ENCODE assay signal across 15 cellular contexts in genomic region chr7:139697031-139697430, GRCh38.
A peak's percentile ranks its signal among the peaks of the same experiment; 100 is the strongest.
DNase-seq lines count a peak whose midpoint lies in the region; ATAC-seq and TF ChIP-seq lines count a peak whose summit lies in the region.
"Had no signal": no experiment of that assay in that cellular context is flagged by ENCODE, and none has a peak within 500 bp of the region (broad histone marks: within the 10 kb centered on the region; RNA-seq: fewer than 3 reads in every experiment).

No MANE protein-coding gene starts in this region.

- TF ChIP-seq CTCF in dorsolateral prefrontal cortex (IDR thresholded peaks at IDR 0.05 in 54 of 56, conservative IDR thresholded peaks at IDR 0.05 in 2 of 56; ENCODE audit: low read depth in 1 of 56, partially characterized antibody in 56 of 56) (no peak), stomach (IDR thresholded peaks at IDR 0.05) (no peak)

- H3K27me3 ChIP-seq in dorsolateral prefrontal cortex (no peaks in the 10 kb centered on the region), stomach (no peaks in the 10 kb centered on the region)
- H3K27me3 ChIP-seq: esophagus squamous epithelium had no signal

- H3K4me1 Mint-ChIP-seq in activated T-cell treated with anti-CD3 and anti-CD28 coated beads, Interleukin-2, amount 50 U/mL, for 24 hours (ENCODE audit: low read depth): peaks cover 47% of the 10 kb centered on the region

- intact Hi-C loops in dorsolateral prefrontal cortex (cut with DNase I) (no loop called here), stomach (cut with DNase I; ENCODE audit: low total_unique reads) (no loop called here)

- WGBS in stomach, 5 donors: 38 to 65% (median 53%) methylated on average over 8 of the region's 8 CpGs

- peak overlapping the region; percentile 80 for H3K27ac Mint-ChIP-seq in activated T-cell treated with anti-CD3 and anti-CD28 coated beads, Interleukin-2, amount 50 U/mL, for 24 hours
- H3K27ac Mint-ChIP-seq: activated CD8-positive, alpha-beta memory T cell treated with anti-CD3 and anti-CD28 coated beads, Interleukin-2, amount 10 ng/mL, durations not matched to agents 7 days and 5 days had no signal

- TF ChIP-seq EP300 in stomach (IDR thresholded peaks at IDR 0.05): no peak

- no peak for DNase-seq in activated T-cell treated with anti-CD3 and anti-CD28 coated beads, Interleukin-2, amount 50 U/mL, for 24 hours
- no peak for DNase-seq in activated T-cell treated with anti-CD3 and anti-CD28 coated beads for 4 hours
- DNase-seq in NCI-H2196 treated with DMSO at 0.1 percent for 48 hours (lab: John Stamatoyannopoulos, UW; ENCODE audit: unreplicated experiment): peak; percentile 30
- DNase-seq in dorsolateral prefrontal cortex: no peak
- peak; percentile 57 for DNase-seq in stomach
- DNase-seq in GF-D8 (lab: John Stamatoyannopoulos, UW): no peak
- DNase-seq: activated CD8-positive, alpha-beta memory T cell treated with anti-CD3 and anti-CD28 coated beads, Interleukin-2, amount 10 ng/mL, durations not matched to agents 7 days and 5 days; esophagus squamous epithelium; hypothalamus; Karpas-422; NCI-H446 treated with DMSO at 0.1 percent for 48 hours; Right ventricle myocardium superior had no signal

- H3K27me3 Mint-ChIP-seq in activated T-cell treated with anti-CD3 and anti-CD28 coated beads, Interleukin-2, amount 50 U/mL, for 24 hours: no peaks in the 10 kb centered on the region
- H3K27me3 Mint-ChIP-seq: activated CD8-positive, alpha-beta memory T cell treated with anti-CD3 and anti-CD28 coated beads, Interleukin-2, amount 10 ng/mL, durations not matched to agents 7 days and 5 days had no signal

- peaks cover 64% of the 10 kb centered on the region for H3K36me3 Mint-ChIP-seq in activated T-cell treated with anti-CD3 and anti-CD28 coated beads, Interleukin-2, amount 50 U/mL, for 24 hours (ENCODE audit: low read depth)

- no peaks in the 10 kb centered on the region for H3K9me3 ChIP-seq in stomach
- H3K9me3 ChIP-seq: esophagus squamous epithelium had no signal

- H3K4me3 Mint-ChIP-seq in activated T-cell treated with anti-CD3 and anti-CD28 coated beads, Interleukin-2, amount 50 U/mL, for 24 hours: no peak overlapping the region
- H3K4me3 Mint-ChIP-seq: activated CD8-positive, alpha-beta memory T cell treated with anti-CD3 and anti-CD28 coated beads, Interleukin-2, amount 10 ng/mL, durations not matched to agents 7 days and 5 days had no signal

- no peak for ATAC-seq in GM18511 (IDR thresholded peaks at IDR 0.05; ENCODE audit: unreplicated experiment)
- no peak for ATAC-seq in HG03196 (IDR thresholded peaks at IDR 0.05; ENCODE audit: unreplicated experiment)
- ATAC-seq: activated CD8-positive, alpha-beta memory T cell treated with anti-CD3 and anti-CD28 coated beads, Interleukin-2, amount 10 ng/mL, durations not matched to agents 7 days and 5 days had no signal

- no peak overlapping the region for H3K4me3 ChIP-seq in dorsolateral prefrontal cortex
- no peak overlapping the region for H3K4me3 ChIP-seq in stomach
- H3K4me3 ChIP-seq: esophagus squamous epithelium had no signal

- no peak for TF ChIP-seq POLR2A in stomach (IDR thresholded peaks at IDR 0.05)

- H3K27ac ChIP-seq in dorsolateral prefrontal cortex (peak overlapping the region in 40 of 59 donors; percentile 3 to 93 (median 50)), stomach (peak overlapping the region in 3 of 5 donors; percentile 5 to 51 (median 10))
- H3K27ac ChIP-seq: esophagus squamous epithelium, parathyroid adenoma had no signal

- H3K36me3 ChIP-seq in stomach: peaks cover 16 to 56% (median 36%) of the 10 kb centered on the region in 4 donors

- H3K4me1 ChIP-seq in stomach: peaks cover 12 to 71% (median 43%) of the 10 kb centered on the region in 4 donors

- H3K9me3 Mint-ChIP-seq in activated T-cell treated with anti-CD3 and anti-CD28 coated beads, Interleukin-2, amount 50 U/mL, for 24 hours: no peaks in the 10 kb centered on the region

Comparison
In these comparisons a context has a peak if more than half of its experiments do, and no peak if none do; other contexts are left out.
1. DNase-seq: peak in NCI-H2196 treated with DMSO at 0.1 percent for 48 hours (single experiment) and stomach (single experiment); none in activated T-cell treated with anti-CD3 and anti-CD28 coated beads, Interleukin-2, amount 50 U/mL, for 24 hours (single experiment), activated T-cell treated with anti-CD3 and anti-CD28 coated beads for 4 hours (single experiment), dorsolateral prefrontal cortex (0 of 10) and GF-D8 (single experiment).